Comparison of ENCODE assay signal across 1 cellular context in the genomic region with DNA sequence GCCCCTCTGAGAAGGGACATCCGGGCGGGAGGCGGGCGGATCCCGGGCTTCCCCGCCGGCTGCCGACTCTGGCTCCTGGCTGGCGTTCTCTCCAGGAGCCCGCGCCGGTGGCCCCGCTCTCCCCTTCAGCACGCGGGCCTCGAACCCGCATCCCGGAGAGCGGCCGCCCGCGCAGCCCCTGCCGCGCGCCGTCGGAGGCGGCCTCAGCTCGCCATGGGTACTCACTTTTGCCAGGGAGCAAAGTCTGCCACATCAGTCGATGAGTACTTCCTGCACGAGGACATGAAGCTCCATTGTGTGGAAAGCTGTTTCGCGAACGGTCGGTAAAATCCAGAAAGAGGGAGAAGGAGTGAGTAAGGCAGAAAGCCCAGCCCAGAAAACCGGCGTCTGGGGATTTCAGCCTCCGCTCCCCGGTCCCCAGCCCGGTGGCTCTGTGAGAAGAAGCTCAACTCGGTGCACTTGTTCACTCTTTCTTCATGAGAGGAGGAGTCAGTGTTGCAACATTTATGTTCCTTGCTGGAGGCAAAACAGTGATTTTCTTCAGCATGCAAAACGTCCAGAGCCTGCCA.
TF ChIP-seq lines count a peak whose summit lies in the region.

Gene PRLR (minus strand): TSS at position 445 of the 569 bp plus-strand sequence. CDS start 140,867 bp downstream, outside the sequence.

TF ChIP-seq in H1, 55 proteins besides CTCF, POLR2A, EP300 and RAD21 (continued from another document):
- TF ChIP-seq E2F6 (IDR thresholded peaks at IDR 0.05) (peak; percentile 38; the same call in 1 of the 2 replicates), HDAC6 (IDR thresholded peaks at IDR 0.05; ENCODE audit: low read depth, low read length) (no peak), CBX8 (IDR thresholded peaks at IDR 0.05; ENCODE audit: borderline replicate concordance, low read depth, low read length) (no peak), KDM4A (IDR thresholded peaks at IDR 0.05; ENCODE audit: low read depth, low read length, severe bottlenecking) (peak; percentile 55), FOSL1 (IDR thresholded peaks at IDR 0.05; ENCODE audit: insufficient read depth, low read depth, low read length) (no peak), MAX (IDR thresholded peaks at IDR 0.05) (peak; percentile 61; the same call in 1 of the 2 replicates), EGR1 (IDR thresholded peaks at IDR 0.05; ENCODE audit: borderline replicate concordance, low read depth, low read length) (no peak), TAF1 (IDR thresholded peaks at IDR 0.05; ENCODE audit: low read depth, low read length) (peak; percentile 41; the same call in 1 of the 2 replicates), SP4 (IDR thresholded peaks at IDR 0.05; ENCODE audit: low read length) (no peak), SAP30 (IDR thresholded peaks at IDR 0.05; ENCODE audit: insufficient read depth, insufficient replicate concordance, low read length) (no peak), JUN (IDR thresholded peaks at IDR 0.05; ENCODE audit: low read depth, low read length) (no peak), TCF12 (IDR thresholded peaks at IDR 0.05; ENCODE audit: low read depth, low read length) (no peak), SIRT6 (IDR thresholded peaks at IDR 0.05; ENCODE audit: low read length) (no peak), ZNF274 (IDR thresholded peaks at IDR 0.05; ENCODE audit: borderline replicate concordance, extremely low read depth, low read length) (no peak), CHD1 (IDR thresholded peaks at IDR 0.05; ENCODE audit: low read depth, low read length) (no peak), RXRA (IDR thresholded peaks at IDR 0.05; ENCODE audit: insufficient read depth, low read depth, low read length) (no peak), CEBPB (IDR thresholded peaks at IDR 0.05; ENCODE audit: low read depth, low read length) (peak; percentile 55; the same call in 1 of the 2 replicates), GABPA (IDR thresholded peaks at IDR 0.05; ENCODE audit: borderline replicate concordance, insufficient read depth, low read length) (no peak), POU5F1 (IDR thresholded peaks at IDR 0.05; ENCODE audit: low read depth, low read length) (no peak), ATF3 (IDR thresholded peaks at IDR 0.05; ENCODE audit: insufficient read depth, low read depth, low read length) (no peak), CTBP2 (IDR thresholded peaks at IDR 0.05; ENCODE audit: borderline replicate concordance, insufficient read depth, insufficient read length, low read length) (no peak)
- TF ChIP-seq, protein P1, sequence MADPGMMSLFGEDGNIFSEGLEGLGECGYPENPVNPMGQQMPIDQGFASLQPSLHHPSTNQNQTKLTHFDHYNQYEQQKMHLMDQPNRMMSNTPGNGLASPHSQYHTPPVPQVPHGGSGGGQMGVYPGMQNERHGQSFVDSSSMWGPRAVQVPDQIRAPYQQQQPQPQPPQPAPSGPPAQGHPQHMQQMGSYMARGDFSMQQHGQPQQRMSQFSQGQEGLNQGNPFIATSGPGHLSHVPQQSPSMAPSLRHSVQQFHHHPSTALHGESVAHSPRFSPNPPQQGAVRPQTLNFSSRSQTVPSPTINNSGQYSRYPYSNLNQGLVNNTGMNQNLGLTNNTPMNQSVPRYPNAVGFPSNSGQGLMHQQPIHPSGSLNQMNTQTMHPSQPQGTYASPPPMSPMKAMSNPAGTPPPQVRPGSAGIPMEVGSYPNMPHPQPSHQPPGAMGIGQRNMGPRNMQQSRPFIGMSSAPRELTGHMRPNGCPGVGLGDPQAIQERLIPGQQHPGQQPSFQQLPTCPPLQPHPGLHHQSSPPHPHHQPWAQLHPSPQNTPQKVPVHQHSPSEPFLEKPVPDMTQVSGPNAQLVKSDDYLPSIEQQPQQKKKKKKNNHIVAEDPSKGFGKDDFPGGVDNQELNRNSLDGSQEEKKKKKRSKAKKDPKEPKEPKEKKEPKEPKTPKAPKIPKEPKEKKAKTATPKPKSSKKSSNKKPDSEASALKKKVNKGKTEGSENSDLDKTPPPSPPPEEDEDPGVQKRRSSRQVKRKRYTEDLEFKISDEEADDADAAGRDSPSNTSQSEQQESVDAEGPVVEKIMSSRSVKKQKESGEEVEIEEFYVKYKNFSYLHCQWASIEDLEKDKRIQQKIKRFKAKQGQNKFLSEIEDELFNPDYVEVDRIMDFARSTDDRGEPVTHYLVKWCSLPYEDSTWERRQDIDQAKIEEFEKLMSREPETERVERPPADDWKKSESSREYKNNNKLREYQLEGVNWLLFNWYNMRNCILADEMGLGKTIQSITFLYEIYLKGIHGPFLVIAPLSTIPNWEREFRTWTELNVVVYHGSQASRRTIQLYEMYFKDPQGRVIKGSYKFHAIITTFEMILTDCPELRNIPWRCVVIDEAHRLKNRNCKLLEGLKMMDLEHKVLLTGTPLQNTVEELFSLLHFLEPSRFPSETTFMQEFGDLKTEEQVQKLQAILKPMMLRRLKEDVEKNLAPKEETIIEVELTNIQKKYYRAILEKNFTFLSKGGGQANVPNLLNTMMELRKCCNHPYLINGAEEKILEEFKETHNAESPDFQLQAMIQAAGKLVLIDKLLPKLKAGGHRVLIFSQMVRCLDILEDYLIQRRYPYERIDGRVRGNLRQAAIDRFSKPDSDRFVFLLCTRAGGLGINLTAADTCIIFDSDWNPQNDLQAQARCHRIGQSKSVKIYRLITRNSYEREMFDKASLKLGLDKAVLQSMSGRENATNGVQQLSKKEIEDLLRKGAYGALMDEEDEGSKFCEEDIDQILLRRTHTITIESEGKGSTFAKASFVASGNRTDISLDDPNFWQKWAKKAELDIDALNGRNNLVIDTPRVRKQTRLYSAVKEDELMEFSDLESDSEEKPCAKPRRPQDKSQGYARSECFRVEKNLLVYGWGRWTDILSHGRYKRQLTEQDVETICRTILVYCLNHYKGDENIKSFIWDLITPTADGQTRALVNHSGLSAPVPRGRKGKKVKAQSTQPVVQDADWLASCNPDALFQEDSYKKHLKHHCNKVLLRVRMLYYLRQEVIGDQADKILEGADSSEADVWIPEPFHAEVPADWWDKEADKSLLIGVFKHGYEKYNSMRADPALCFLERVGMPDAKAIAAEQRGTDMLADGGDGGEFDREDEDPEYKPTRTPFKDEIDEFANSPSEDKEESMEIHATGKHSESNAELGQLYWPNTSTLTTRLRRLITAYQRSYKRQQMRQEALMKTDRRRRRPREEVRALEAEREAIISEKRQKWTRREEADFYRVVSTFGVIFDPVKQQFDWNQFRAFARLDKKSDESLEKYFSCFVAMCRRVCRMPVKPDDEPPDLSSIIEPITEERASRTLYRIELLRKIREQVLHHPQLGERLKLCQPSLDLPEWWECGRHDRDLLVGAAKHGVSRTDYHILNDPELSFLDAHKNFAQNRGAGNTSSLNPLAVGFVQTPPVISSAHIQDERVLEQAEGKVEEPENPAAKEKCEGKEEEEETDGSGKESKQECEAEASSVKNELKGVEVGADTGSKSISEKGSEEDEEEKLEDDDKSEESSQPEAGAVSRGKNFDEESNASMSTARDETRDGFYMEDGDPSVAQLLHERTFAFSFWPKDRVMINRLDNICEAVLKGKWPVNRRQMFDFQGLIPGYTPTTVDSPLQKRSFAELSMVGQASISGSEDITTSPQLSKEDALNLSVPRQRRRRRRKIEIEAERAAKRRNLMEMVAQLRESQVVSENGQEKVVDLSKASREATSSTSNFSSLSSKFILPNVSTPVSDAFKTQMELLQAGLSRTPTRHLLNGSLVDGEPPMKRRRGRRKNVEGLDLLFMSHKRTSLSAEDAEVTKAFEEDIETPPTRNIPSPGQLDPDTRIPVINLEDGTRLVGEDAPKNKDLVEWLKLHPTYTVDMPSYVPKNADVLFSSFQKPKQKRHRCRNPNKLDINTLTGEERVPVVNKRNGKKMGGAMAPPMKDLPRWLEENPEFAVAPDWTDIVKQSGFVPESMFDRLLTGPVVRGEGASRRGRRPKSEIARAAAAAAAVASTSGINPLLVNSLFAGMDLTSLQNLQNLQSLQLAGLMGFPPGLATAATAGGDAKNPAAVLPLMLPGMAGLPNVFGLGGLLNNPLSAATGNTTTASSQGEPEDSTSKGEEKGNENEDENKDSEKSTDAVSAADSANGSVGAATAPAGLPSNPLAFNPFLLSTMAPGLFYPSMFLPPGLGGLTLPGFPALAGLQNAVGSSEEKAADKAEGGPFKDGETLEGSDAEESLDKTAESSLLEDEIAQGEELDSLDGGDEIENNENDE (IDR thresholded peaks at IDR 0.05; ENCODE audit: insufficient replicate concordance, low read length) = no peak
